Comparison of ENCODE assay signal across 8 cellular contexts in the genomic region with DNA sequence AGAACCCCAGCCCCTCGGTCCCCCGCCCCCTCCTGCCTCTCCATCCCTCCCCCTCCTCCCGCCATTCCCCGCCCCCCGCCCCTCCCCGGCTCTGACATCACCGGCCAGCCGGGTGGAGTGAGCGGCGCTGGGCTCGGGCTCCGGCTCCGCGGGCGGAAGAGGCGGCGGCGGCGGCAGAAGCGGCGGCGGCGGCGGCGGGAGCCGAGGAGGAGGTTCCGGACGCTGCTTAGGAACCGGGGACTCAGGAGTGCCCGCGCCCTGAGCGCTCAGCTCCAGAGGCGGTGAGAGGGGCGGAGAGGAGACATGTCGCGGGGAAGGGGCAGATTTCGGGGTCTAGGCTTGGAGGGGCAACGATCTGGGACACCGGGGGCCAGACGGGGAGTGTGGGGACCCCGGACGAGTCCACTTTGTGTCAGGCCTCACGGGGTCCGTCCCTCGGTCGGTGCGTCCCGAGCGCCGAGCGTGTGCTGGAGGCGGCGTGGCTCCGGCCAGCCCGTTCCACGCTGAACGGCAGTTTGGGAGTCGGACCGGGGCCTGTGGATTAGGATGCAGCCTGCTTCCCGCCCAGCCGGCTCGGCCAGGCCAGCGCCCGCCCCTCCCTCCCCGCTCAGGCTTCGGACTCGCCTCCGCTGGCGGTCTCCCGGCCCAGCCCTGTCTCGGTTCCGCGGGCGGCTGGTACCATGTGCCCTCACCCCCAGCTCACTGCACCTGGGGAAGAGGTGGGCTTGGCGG. TPM values are rescaled to one million over a fixed set of nuclear protein-coding genes. Genes with fewer than 3 reads are reported as not detected.
DNase-seq lines count a peak whose midpoint lies in the region; ATAC-seq and TF ChIP-seq lines count a peak whose summit lies in the region.

A gene with protein sequence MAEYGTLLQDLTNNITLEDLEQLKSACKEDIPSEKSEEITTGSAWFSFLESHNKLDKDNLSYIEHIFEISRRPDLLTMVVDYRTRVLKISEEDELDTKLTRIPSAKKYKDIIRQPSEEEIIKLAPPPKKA (plus strand): TSS at position 143 of the 732 bp plus-strand sequence. CDS start 6,161 bp downstream, outside the sequence.

- H3K36me3 ChIP-seq in SK-N-MC (ENCODE audit: insufficient read depth, low read length), result peaks cover 4% of the 10 kb centered on the region; the same call in 1 of the 2 replicates

- peak within 1 kb of the TSS; percentile 94 for H3K9ac ChIP-seq in SK-N-MC (ENCODE audit: insufficient read length)

- peak within 1 kb of the TSS; percentile 22 for H3K27ac Mint-ChIP-seq in activated naive CD4-positive, alpha-beta T cell treated with anti-CD3 and anti-CD28 coated beads, Interleukin-2, amount 10 ng/mL, durations not matched to agents 7 days and 5 days

- H3K9me3 Mint-ChIP-seq in activated naive CD4-positive, alpha-beta T cell treated with anti-CD3 and anti-CD28 coated beads, Interleukin-2, amount 10 ng/mL, durations not matched to agents 7 days and 5 days, result no peaks in the 10 kb centered on the region

- H3K36me3 Mint-ChIP-seq in activated naive CD4-positive, alpha-beta T cell treated with anti-CD3 and anti-CD28 coated beads, Interleukin-2, amount 10 ng/mL, durations not matched to agents 7 days and 5 days, result no peaks in the 10 kb centered on the region

- H3K4me3 Mint-ChIP-seq in activated naive CD4-positive, alpha-beta T cell treated with anti-CD3 and anti-CD28 coated beads, Interleukin-2, amount 10 ng/mL, durations not matched to agents 7 days and 5 days, result peak within 1 kb of the TSS; percentile 88

- no peaks in the 10 kb centered on the region for H3K9me3 ChIP-seq in SK-N-MC (ENCODE audit: low read depth, low read length)

- peaks cover 30% of the 10 kb centered on the region for H3K4me1 Mint-ChIP-seq in activated naive CD4-positive, alpha-beta T cell treated with anti-CD3 and anti-CD28 coated beads, Interleukin-2, amount 10 ng/mL, durations not matched to agents 7 days and 5 days

- no peaks in the 10 kb centered on the region for H3K27me3 Mint-ChIP-seq in activated naive CD4-positive, alpha-beta T cell treated with anti-CD3 and anti-CD28 coated beads, Interleukin-2, amount 10 ng/mL, durations not matched to agents 7 days and 5 days

- TF ChIP-seq CTCF in HL-60 (IDR thresholded peaks at IDR 0.05; ENCODE audit: insufficient read depth, low read length), result no peak
- no peak for TF ChIP-seq CTCF in omental fat pad (IDR thresholded peaks at IDR 0.05)

- ATAC-seq in GM18909 (IDR thresholded peaks at IDR 0.05; ENCODE audit: poor library complexity, unreplicated experiment) (peak; percentile 43), omental fat pad (ENCODE audit: low FRiP score) (peak; percentile 71)

- peak; percentile 83 for DNase-seq in Ammon's horn (ENCODE audit: low spot score)
- peak; percentile 29 to 45 for DNase-seq in HL-60 (ENCODE audit: low read depth in 1 of 2, low spot score in 1 of 2)
- DNase-seq in SK-N-MC (ENCODE audit: low read depth, low spot score), result no peak
- peak; percentile 77 for DNase-seq in activated naive CD4-positive, alpha-beta T cell treated with anti-CD3 and anti-CD28 coated beads, Interleukin-2, amount 10 ng/mL, durations not matched to agents 7 days and 5 days
- peak; percentile 81 for DNase-seq in globus pallidus (ENCODE audit: low spot score)
- no peak for DNase-seq in omental fat pad (ENCODE audit: low spot score)
- peak; percentile 67 for DNase-seq in superior temporal gyrus (ENCODE audit: extremely low spot score)

- CTCF ChIA-PET in activated naive CD4-positive, alpha-beta T cell treated with anti-CD3 and anti-CD28 coated beads, Interleukin-2, amount 10 ng/mL, durations not matched to agents 7 days and 5 days (lab: Charles Lee), result interaction anchor here (0.6 to 1.3 kb wide), 2 partner anchors 13 to 47 kb away, joined by 3 read pairs; no protein-coding TSS in a partner anchor

- no peaks in the 10 kb centered on the region for H3K27me3 ChIP-seq in HL-60 (ENCODE audit: insufficient read depth, poor library complexity, severe bottlenecking)

- H3K4me3 ChIP-seq in HL-60 (replicated peaks; ENCODE audit: insufficient read depth, low read length), result peak within 1 kb of the TSS; percentile 72
- H3K4me3 ChIP-seq in SK-N-MC, result peak within 1 kb of the TSS; percentile 94

- peak within 1 kb of the TSS; percentile 61 for H3K27ac ChIP-seq in HL-60 (replicated peaks)
- no peak within 1 kb of the TSS for H3K27ac ChIP-seq in SK-N-MC

RNA-seq across cellular contexts. Expression of the gene that starts here (rescaled TPM):
- total RNA-seq in omental fat pad, result 100 to 1,000 TPM in 3 of 4 donors, 10 to 100 TPM in 1; 89.1 to 214 (median 153) TPM

Comparison
In these comparisons a context has a peak if more than half of its experiments do, and no peak if none do; other contexts are left out.
1. DNase-seq: peak in Ammon's horn (single experiment), HL-60 (2 of 2), activated naive CD4-positive, alpha-beta T cell treated with anti-CD3 and anti-CD28 coated beads, Interleukin-2, amount 10 ng/mL, durations not matched to agents 7 days and 5 days (single experiment), globus pallidus (single experiment) and superior temporal gyrus (single experiment); none in SK-N-MC (single experiment) and omental fat pad (single experiment).